2 cellular contexts compared by ENCODE assay signal in the genomic region with DNA sequence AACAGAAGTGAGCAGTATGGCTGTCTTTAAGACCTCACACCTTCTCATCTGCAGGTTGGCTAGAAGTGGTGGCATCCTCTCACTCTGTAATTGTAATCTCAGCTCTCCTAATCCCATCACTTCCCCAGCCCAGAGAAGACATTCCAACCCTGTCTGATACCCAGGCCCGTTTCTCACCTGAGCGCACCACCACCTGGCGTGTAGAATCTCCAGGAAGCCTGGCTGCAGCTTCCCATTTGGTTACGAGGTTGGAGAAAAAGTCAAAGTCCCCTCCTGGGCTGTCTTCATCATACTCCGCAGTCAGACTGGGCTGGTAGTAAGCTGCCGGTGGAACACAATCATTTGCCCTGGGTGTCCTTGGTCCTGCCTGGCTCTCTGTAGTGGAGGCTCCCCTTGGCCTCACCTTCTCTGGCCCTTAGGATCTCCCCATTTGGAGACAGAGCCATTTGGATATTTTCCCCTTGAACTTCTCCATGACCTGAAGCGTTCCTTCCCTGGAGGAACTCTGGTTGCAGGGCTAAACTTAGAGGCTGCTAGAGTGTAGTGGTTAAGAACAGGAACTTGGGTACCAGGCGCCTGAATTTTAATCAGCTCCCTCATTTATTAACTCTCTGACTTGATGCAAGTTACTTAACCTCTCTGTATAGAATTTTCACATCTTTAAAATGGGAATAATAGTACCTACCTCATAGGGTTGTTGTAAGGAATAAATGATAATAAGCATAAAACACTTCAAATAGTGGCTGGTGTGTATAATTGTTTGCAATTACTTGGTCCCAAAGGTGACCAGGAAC.
TF ChIP-seq lines count a peak whose summit lies in the region.

No MANE protein-coding gene starts in this region.

TF ChIP-seq in A549, 52 proteins besides CTCF, POLR2A, EP300 and RAD21:
- TF ChIP-seq NR3C1 (IDR thresholded peaks at IDR 0.05) = no peak
- TF ChIP-seq FOSL2 (IDR thresholded peaks at IDR 0.05) = no peak
- TF ChIP-seq FOSL2 (CRISPR knock-in tag; IDR thresholded peaks at IDR 0.05) = no peak
- TF ChIP-seq KDM5A (IDR thresholded peaks at IDR 0.05) = no peak
- no peak for TF ChIP-seq CBX2 (IDR thresholded peaks at IDR 0.05; ENCODE audit: borderline replicate concordance, low read depth)
- TF ChIP-seq EHMT2 (IDR thresholded peaks at IDR 0.05; ENCODE audit: low read depth) = no peak
- no peak for TF ChIP-seq RCOR1 (IDR thresholded peaks at IDR 0.05; ENCODE audit: low read depth, low read length)
- no peak for TF ChIP-seq CHD4 (IDR thresholded peaks at IDR 0.05; ENCODE audit: borderline replicate concordance)
- TF ChIP-seq TFCP2L1 (CRISPR knock-in tag; IDR thresholded peaks at IDR 0.05) = no peak
- TF ChIP-seq NFE2L2 (conservative IDR thresholded peaks at IDR 0.05; ENCODE audit: low read length) = no peak
- no peak for TF ChIP-seq MAFK (IDR thresholded peaks at IDR 0.05; ENCODE audit: partially characterized antibody)
- TF ChIP-seq ZC3H11A (IDR thresholded peaks at IDR 0.05) = no peak
- no peak for TF ChIP-seq MYC (IDR thresholded peaks at IDR 0.05; ENCODE audit: borderline replicate concordance, low read length)
- TF ChIP-seq, protein P1, sequence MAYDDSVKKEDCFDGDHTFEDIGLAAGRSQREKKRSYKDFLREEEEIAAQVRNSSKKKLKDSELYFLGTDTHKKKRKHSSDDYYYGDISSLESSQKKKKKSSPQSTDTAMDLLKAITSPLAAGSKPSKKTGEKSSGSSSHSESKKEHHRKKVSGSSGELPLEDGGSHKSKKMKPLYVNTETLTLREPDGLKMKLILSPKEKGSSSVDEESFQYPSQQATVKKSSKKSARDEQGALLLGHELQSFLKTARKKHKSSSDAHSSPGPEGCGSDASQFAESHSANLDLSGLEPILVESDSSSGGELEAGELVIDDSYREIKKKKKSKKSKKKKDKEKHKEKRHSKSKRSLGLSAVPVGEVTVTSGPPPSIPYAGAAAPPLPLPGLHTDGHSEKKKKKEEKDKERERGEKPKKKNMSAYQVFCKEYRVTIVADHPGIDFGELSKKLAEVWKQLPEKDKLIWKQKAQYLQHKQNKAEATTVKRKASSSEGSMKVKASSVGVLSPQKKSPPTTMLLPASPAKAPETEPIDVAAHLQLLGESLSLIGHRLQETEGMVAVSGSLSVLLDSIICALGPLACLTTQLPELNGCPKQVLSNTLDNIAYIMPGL (CRISPR knock-in tag; IDR thresholded peaks at IDR 0.05; ENCODE audit: borderline replicate concordance) = no peak
- no peak for TF ChIP-seq FOXS1 (CRISPR knock-in tag; IDR thresholded peaks at IDR 0.05)
- TF ChIP-seq KDM1A (IDR thresholded peaks at IDR 0.05; ENCODE audit: low read depth) = no peak

TF ChIP-seq in HCT116, 20 proteins besides CTCF, POLR2A, EP300 and RAD21:
- 0 out of 2 replicates have a peak, but pooled peaks have one; percentile 28 for TF ChIP-seq POLR2AphosphoS5 (IDR thresholded peaks at IDR 0.05; ENCODE audit: low read depth, low read length)
- TF ChIP-seq ZFX (IDR thresholded peaks at IDR 0.05) = no peak
- no peak for TF ChIP-seq ZBTB33 (IDR thresholded peaks at IDR 0.05; ENCODE audit: extremely low read depth, insufficient replicate concordance, low read length)
